In genomic region chr1:63615809-63616420, GRCh38 we compare ENCODE assay signal across 7 cellular contexts.
A peak's percentile ranks its signal among the peaks of the same experiment; 100 is the strongest.
DNase-seq lines count a peak whose midpoint lies in the region; ATAC-seq and TF ChIP-seq lines count a peak whose summit lies in the region.

No MANE protein-coding gene starts in this region.

- peak; percentile 65 for ATAC-seq in HG02852 (IDR thresholded peaks at IDR 0.05; ENCODE audit: unreplicated experiment)
- peak; percentile 48 for ATAC-seq in activated CD4-positive, CD25-positive, alpha-beta regulatory T cell treated with anti-CD3 and anti-CD28 coated beads, Interleukin-2, amount 50 U/mL, for 24 hours

- TF ChIP-seq CTCF in GM12873 (IDR thresholded peaks at IDR 0.05; ENCODE audit: insufficient read depth, low read depth, low read length, missing control alignments): peak; percentile 69

- DNase-seq in NCI-H226: peak; percentile 51
- peak; percentile 89 for DNase-seq in cerebellar cortex (ENCODE audit: low spot score)
- peak; percentile 83 for DNase-seq in left kidney (ENCODE audit: low read depth, low spot score)
- DNase-seq in stimulated activated CD4-positive, alpha-beta T cell treated with anti-CD3 and anti-CD28 coated beads, TNF-alpha, amount 100 ng/mL, for 1 hour (ENCODE audit: low read depth in 3 of 3, low spot score in 1 of 3): peak; percentile 10 to 38 (median 36)

Comparison
In these comparisons a context has a peak if more than half of its experiments do, and no peak if none do; other contexts are left out.
1. Peak in every context shown above with its lines: DNase-seq and ATAC-seq.
2. DNase-seq: peak in every context shown above with its lines; median percentile 89 in cerebellar cortex; 83 in left kidney; 51 in NCI-H226; 36 in stimulated activated CD4-positive, alpha-beta T cell treated with anti-CD3 and anti-CD28 coated beads, TNF-alpha, amount 100 ng/mL, for 1 hour.